8 cellular contexts compared by ENCODE assay signal in the genomic region with DNA sequence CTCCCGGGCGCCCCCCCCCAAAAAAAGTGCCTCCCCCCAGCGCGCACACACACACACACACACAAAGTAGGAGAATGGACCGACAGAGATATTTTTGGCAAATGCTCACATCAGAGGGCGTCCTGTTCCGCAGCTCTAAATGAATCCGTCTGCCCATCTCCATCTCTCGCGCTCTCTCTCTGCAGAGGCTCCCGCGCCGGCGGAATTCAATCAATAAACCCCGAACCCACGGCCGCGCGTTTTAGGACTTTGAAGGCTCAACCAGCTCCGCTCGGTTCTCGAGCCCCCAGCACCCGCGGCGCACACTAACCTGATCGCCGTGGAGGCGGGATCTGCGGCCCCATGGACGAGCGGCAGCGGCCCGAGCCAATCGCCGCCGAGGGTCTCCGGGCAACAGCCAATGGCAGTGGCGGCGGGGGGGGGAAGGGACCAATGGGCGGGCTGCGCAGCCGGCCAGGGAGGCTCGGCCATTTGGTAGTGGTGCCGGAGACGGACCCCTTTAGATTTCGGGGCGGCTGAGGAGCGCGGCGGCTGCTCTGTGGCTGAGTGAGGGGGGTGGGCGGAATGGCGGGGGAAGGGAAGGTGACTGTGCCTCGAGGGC. TPM values are rescaled to one million over a fixed set of nuclear protein-coding genes. Genes with fewer than 3 reads are reported as not detected.
DNase-seq lines count a peak whose midpoint lies in the region; ATAC-seq and TF ChIP-seq lines count a peak whose summit lies in the region.

A gene (minus strand): TSS at position 307 of the 601 bp plus-strand sequence. CDS start 144 bp downstream, at position 163.

- H3K4me3 Mint-ChIP-seq in activated T-helper 2 cell treated with anti-CD3 and anti-CD28 coated beads, Interferon-gamma antibody, Interleukin-2, Interleukin-4, amounts not matched to agents 10 μg/mL and 5 μg/mL and 100 μg/mL, durations not matched to agents 14 hours and 24 hours and 36 hours (ENCODE audit: low read depth), result peak within 1 kb of the TSS; percentile 100
- H3K4me3 Mint-ChIP-seq in natural killer cell treated with Interleukin-12 subunit alpha and Interleukin-12 subunit beta and Interleukin-15 and Interleukin-18, amount 100 ng/mL, for 72 hours, result peak within 1 kb of the TSS; percentile 98

- peaks cover 29% of the 10 kb centered on the region for H3K4me1 Mint-ChIP-seq in activated T-helper 2 cell treated with anti-CD3 and anti-CD28 coated beads, Interferon-gamma antibody, Interleukin-2, Interleukin-4, amounts not matched to agents 10 μg/mL and 5 μg/mL and 100 μg/mL, durations not matched to agents 14 hours and 24 hours and 36 hours (ENCODE audit: low read depth)
- peaks cover 29 to 35% of the 10 kb centered on the region in 2 donors for H3K4me1 Mint-ChIP-seq in natural killer cell treated with Interleukin-12 subunit alpha and Interleukin-12 subunit beta and Interleukin-15 and Interleukin-18, amount 100 ng/mL, for 72 hours (ENCODE audit: low read depth in 2 of 2)

- DNase-seq in DMS79 (lab: John Stamatoyannopoulos, UW) (peak; percentile 61), LNCaP clone FGC (ENCODE audit: low read depth) (peak; percentile 77), RWPE2 (ENCODE audit: low spot score) (peak; percentile 99), fibroblast of mammary gland (ENCODE audit: low read depth) (peak; percentile 89)
- DNase-seq in activated T-helper 2 cell treated with anti-CD3 and anti-CD28 coated beads, Interferon-gamma antibody, Interleukin-2, Interleukin-4, amounts not matched to agents 10 μg/mL and 5 μg/mL and 100 μg/mL, durations not matched to agents 14 hours and 24 hours and 36 hours (ENCODE audit: low spot score), result peak; percentile 93
- DNase-seq in natural killer cell treated with Interleukin-12 subunit alpha and Interleukin-12 subunit beta and Interleukin-15 and Interleukin-18, amount 100 ng/mL, for 72 hours (ENCODE audit: low spot score), result peak; percentile 97
- peak; percentile 99 for DNase-seq in stimulated activated naive CD8-positive, alpha-beta T cell treated with anti-CD3 and anti-CD28 coated beads, Interleukin-15, Interleukin-2, amounts not matched to agents 100 U/mL and 50 U/mL, for 24 hours

- H3K9me3 Mint-ChIP-seq in activated T-helper 2 cell treated with anti-CD3 and anti-CD28 coated beads, Interferon-gamma antibody, Interleukin-2, Interleukin-4, amounts not matched to agents 10 μg/mL and 5 μg/mL and 100 μg/mL, durations not matched to agents 14 hours and 24 hours and 36 hours, result no peaks in the 10 kb centered on the region
- H3K9me3 Mint-ChIP-seq in natural killer cell treated with Interleukin-12 subunit alpha and Interleukin-12 subunit beta and Interleukin-15 and Interleukin-18, amount 100 ng/mL, for 72 hours, result no peaks in the 10 kb centered on the region

- peak within 1 kb of the TSS; percentile 76 for H3K27ac ChIP-seq in RWPE2 (ENCODE audit: poor library complexity, severe bottlenecking)

- H3K27ac Mint-ChIP-seq in activated T-helper 2 cell treated with anti-CD3 and anti-CD28 coated beads, Interferon-gamma antibody, Interleukin-2, Interleukin-4, amounts not matched to agents 10 μg/mL and 5 μg/mL and 100 μg/mL, durations not matched to agents 14 hours and 24 hours and 36 hours, result peak within 1 kb of the TSS; percentile 100
- peak within 1 kb of the TSS; percentile 93 to 99 for H3K27ac Mint-ChIP-seq in natural killer cell treated with Interleukin-12 subunit alpha and Interleukin-12 subunit beta and Interleukin-15 and Interleukin-18, amount 100 ng/mL, for 72 hours

- H3K4me3 ChIP-seq in LNCaP clone FGC (ENCODE audit: low read depth, low read length) (peak within 1 kb of the TSS; percentile 96), RWPE2 (ENCODE audit: severe bottlenecking) (peak within 1 kb of the TSS; percentile 91), fibroblast of mammary gland (ENCODE audit: control insufficient read depth, low read depth, low read length) (peak within 1 kb of the TSS; percentile 89)

- no peaks in the 10 kb centered on the region for H3K9me3 ChIP-seq in RWPE2 (ENCODE audit: severe bottlenecking)

- H3K27me3 Mint-ChIP-seq in activated T-helper 2 cell treated with anti-CD3 and anti-CD28 coated beads, Interferon-gamma antibody, Interleukin-2, Interleukin-4, amounts not matched to agents 10 μg/mL and 5 μg/mL and 100 μg/mL, durations not matched to agents 14 hours and 24 hours and 36 hours (ENCODE audit: low read depth), result no peaks in the 10 kb centered on the region
- H3K27me3 Mint-ChIP-seq in natural killer cell treated with Interleukin-12 subunit alpha and Interleukin-12 subunit beta and Interleukin-15 and Interleukin-18, amount 100 ng/mL, for 72 hours, result no peaks in the 10 kb centered on the region

- H3K36me3 ChIP-seq in RWPE2 (ENCODE audit: low read depth), result 0 out of 2 replicates have a peak, but pooled peaks cover 4% of the 10 kb centered on the region

- TF ChIP-seq CTCF in LNCaP clone FGC (IDR thresholded peaks at IDR 0.05; ENCODE audit: control insufficient read depth, extremely low read depth, insufficient read depth) (no peak), RWPE2 (IDR thresholded peaks at IDR 0.05; ENCODE audit: poor library complexity, severe bottlenecking) (no peak), fibroblast of mammary gland (conservative IDR thresholded peaks at IDR 0.05; ENCODE audit: control insufficient read depth, insufficient read depth, low read depth, low read length) (no peak)

- ATAC-seq in GM21786 (IDR thresholded peaks at IDR 0.05; ENCODE audit: unreplicated experiment), result peak; percentile 54
- ATAC-seq in RWPE2 (ENCODE audit: low read depth), result peak; percentile 82
- ATAC-seq in natural killer cell treated with Interleukin-12 subunit alpha and Interleukin-12 subunit beta and Interleukin-15 and Interleukin-18, amount 100 ng/mL, for 72 hours, result peak; percentile 86 to 92
- ATAC-seq in stimulated activated naive CD8-positive, alpha-beta T cell treated with anti-CD3 and anti-CD28 coated beads, Interleukin-15, Interleukin-2, amounts not matched to agents 100 U/mL and 50 U/mL, for 24 hours, result peak; percentile 78

- intact Hi-C loops in activated T-helper 2 cell treated with anti-CD3 and anti-CD28 coated beads, Interferon-gamma antibody, Interleukin-2, Interleukin-4, amounts not matched to agents 10 μg/mL and 5 μg/mL and 100 μg/mL, durations not matched to agents 14 hours and 24 hours and 36 hours (cut with micrococcal nuclease), result loop anchor here (5.0 kb wide), 1 partner anchor 543 kb away; a partner anchor contains a TSS

- no peaks in the 10 kb centered on the region for H3K27me3 ChIP-seq in RWPE2 (ENCODE audit: insufficient read depth, poor library complexity, severe bottlenecking)

- H3K36me3 Mint-ChIP-seq in activated T-helper 2 cell treated with anti-CD3 and anti-CD28 coated beads, Interferon-gamma antibody, Interleukin-2, Interleukin-4, amounts not matched to agents 10 μg/mL and 5 μg/mL and 100 μg/mL, durations not matched to agents 14 hours and 24 hours and 36 hours (ENCODE audit: low read depth), result peaks cover 26% of the 10 kb centered on the region
- peaks cover 6% of the 10 kb centered on the region for H3K36me3 Mint-ChIP-seq in natural killer cell treated with Interleukin-12 subunit alpha and Interleukin-12 subunit beta and Interleukin-15 and Interleukin-18, amount 100 ng/mL, for 72 hours

- H3K4me1 ChIP-seq in RWPE2 (ENCODE audit: insufficient read depth, poor library complexity, severe bottlenecking), result peaks cover 13% of the 10 kb centered on the region

RNA-seq across cellular contexts. Expression of the gene that starts here (rescaled TPM):
- 259 and 265 TPM in 2 replicates for total RNA-seq in activated T-helper 2 cell treated with anti-CD3 and anti-CD28 coated beads, Interferon-gamma antibody, Interleukin-2, Interleukin-4, amounts not matched to agents 10 μg/mL and 5 μg/mL and 100 μg/mL, durations not matched to agents 14 hours and 24 hours and 36 hours
- total RNA-seq in natural killer cell treated with Interleukin-12 subunit alpha and Interleukin-12 subunit beta and Interleukin-15 and Interleukin-18, amount 100 ng/mL, for 72 hours, result 100 to 1,000 TPM; 208 to 278 TPM

Comparison
In these comparisons a context has a peak if more than half of its experiments do, and no peak if none do; other contexts are left out.
1. Peak in every context shown above with its lines: DNase-seq, ATAC-seq, H3K4me3 ChIP-seq and H3K27ac ChIP-seq.